In genomic region chr15:76206325-76206976, GRCh38 we compare ENCODE assay signal across 10 cellular contexts.
DNase-seq lines count a peak whose midpoint lies in the region; ATAC-seq lines count a peak whose summit lies in the region.
"Had no signal": no experiment of that assay in that cellular context is flagged by ENCODE, and none has a peak within 500 bp of the region (broad histone marks: within the 10 kb centered on the region; RNA-seq: fewer than 3 reads in every experiment).

No MANE protein-coding gene starts in this region.

- ATAC-seq in GM18498 (IDR thresholded peaks at IDR 0.05; ENCODE audit: unreplicated experiment) (no peak), HG03460 (IDR thresholded peaks at IDR 0.05; ENCODE audit: unreplicated experiment) (no peak)

- DNase-seq in COR-L47 (lab: John Stamatoyannopoulos, UW) (peak; percentile 97), NCI-H2081 (lab: John Stamatoyannopoulos, UW) (peak; percentile 87 to 91), cerebellar nuclear complex (lab: John Stamatoyannopoulos, UW) (peak; percentile 20 to 78), medulla oblongata (ENCODE audit: extremely low spot score) (peak; percentile 80), cortex of kidney (lab: John Stamatoyannopoulos, UW) (no peak), HuH-7.5 (ENCODE audit: low spot score) (no peak)
- DNase-seq: activated B cell treated with CpG ODN at 0.5 μM for 24 hours, Caco-2 had no signal

Comparison
In these comparisons a context has a peak if more than half of its experiments do, and no peak if none do; other contexts are left out.
1. DNase-seq: peak in COR-L47 (single experiment), NCI-H2081 (2 of 2), cerebellar nuclear complex (2 of 2) and medulla oblongata (single experiment); none in cortex of kidney (single experiment) and HuH-7.5 (single experiment).